In the genomic region with DNA sequence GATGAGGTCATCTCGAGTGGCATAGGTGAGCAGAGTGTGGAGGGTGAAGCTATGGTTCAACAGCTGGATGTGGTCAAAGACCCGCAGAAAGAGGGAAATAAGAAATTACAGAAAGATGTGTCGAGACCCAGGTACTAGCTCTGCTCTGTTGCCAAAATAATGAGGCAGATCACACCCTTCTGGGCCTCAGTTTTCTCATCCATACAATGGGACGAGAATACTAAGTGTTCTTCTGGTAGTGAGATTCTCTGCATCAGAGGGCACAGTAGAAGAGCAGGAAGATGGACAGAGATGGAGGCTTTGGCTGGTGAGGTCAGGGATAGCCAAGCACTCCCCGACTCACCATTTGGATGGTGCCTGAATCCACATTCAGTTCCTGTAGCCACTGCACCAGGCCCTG, we compare ENCODE assay signal across 1 cellular context.
TF ChIP-seq lines count a peak whose summit lies in the region.

No MANE protein-coding gene starts in this region.

TF ChIP-seq in K562, 482 proteins besides CTCF, POLR2A, EP300 and RAD21:
- TF ChIP-seq HDAC2 (IDR thresholded peaks at IDR 0.05), result peak; percentile 32; the same call in 1 of the 2 replicates
- no peak for TF ChIP-seq NONO (IDR thresholded peaks at IDR 0.05; ENCODE audit: low read depth in 2 of 2, low read length in 1 of 2)
- peak; percentile 90 for TF ChIP-seq BCOR (IDR thresholded peaks at IDR 0.05)
- peak; percentile 54; the same call in 1 of the 2 replicates for TF ChIP-seq SMARCA5 (IDR thresholded peaks at IDR 0.05)
- no peak for TF ChIP-seq ZNF644 (tag; IDR thresholded peaks at IDR 0.05; ENCODE audit: low read depth)
- TF ChIP-seq RCOR1 (IDR thresholded peaks at IDR 0.05; ENCODE audit: borderline replicate concordance in 1 of 2, low read depth in 2 of 2, low read length in 2 of 2), result 0 out of 4 replicates have a peak, but pooled peaks of 1 of the 2 experiments have one; percentile 28
